Comparison of ENCODE assay signal across 8 cellular contexts in the genomic region with DNA sequence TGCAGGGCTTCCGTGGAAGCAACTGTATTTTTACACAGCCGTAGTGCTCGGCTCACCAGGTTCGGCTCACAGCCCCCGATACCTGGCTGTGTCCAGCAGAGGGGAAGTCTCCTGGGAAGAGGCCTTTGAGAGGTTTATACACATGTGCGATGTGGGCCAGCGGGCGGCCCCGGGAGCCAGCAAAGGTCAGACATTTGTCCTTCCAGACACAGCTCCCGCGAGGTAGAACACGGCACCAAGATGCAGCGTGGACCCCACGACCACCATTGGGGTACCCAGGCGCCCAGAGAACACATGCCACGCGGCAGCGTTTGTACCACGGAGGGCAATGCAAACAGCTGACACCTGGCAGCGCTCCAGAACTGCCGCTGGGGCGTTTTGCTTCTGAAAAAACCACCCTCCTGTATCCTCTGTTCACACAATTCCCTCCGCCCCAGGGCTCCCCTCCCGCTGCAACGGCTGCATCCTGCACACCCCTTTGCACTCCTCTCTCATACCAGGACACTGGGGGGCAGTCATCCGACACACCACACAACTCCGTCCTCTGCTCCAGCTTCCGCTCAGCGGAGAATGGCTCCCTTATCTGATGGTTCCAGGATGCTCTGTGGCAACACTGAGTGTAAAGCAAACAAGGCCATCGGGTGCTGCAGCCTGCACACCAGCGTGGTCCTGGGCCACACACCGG.
DNase-seq lines count a peak whose midpoint lies in the region; ATAC-seq and TF ChIP-seq lines count a peak whose summit lies in the region.

No MANE protein-coding gene starts in this region.

- no peaks in the 10 kb centered on the region for H3K36me3 Mint-ChIP-seq in activated naive CD8-positive, alpha-beta T cell treated with anti-CD3 and anti-CD28 coated beads, Interleukin-2, amount 10 ng/mL, durations not matched to agents 7 days and 5 days
- peaks cover 4% of the 10 kb centered on the region for H3K36me3 Mint-ChIP-seq in type B pancreatic cell

- TF ChIP-seq CTCF in heart right ventricle (IDR thresholded peaks at IDR 0.05) (peak; percentile 41 to 83 (median 74)), prostate gland (IDR thresholded peaks at IDR 0.05) (peak in 3 of 4 experiments; percentile 61 to 81 (median 74)), type B pancreatic cell (conservative IDR thresholded peaks at IDR 0.05) (peak; percentile 72)

- H3K27me3 ChIP-seq in heart right ventricle (peaks cover 0 to 11% (median 0%) of the 10 kb centered on the region in 7 donors), prostate gland (replicated peaks; ENCODE audit: insufficient read depth) (no peaks in the 10 kb centered on the region)

- H3K36me3 ChIP-seq in heart right ventricle, result no peaks in the 10 kb centered on the region
- H3K36me3 ChIP-seq in prostate gland, result no peaks in the 10 kb centered on the region

- DNase-seq in G401 (ENCODE audit: low spot score) (peak; percentile 84), MV-4-11 (lab: John Stamatoyannopoulos, UW) (peak; percentile 34), SKM-1 (lab: John Stamatoyannopoulos, UW; ENCODE audit: unreplicated experiment) (peak; percentile 64), heart right ventricle (peak; percentile 75 to 81), prostate gland (ENCODE audit: low spot score) (peak; percentile 86), type B pancreatic cell (ENCODE audit: extremely low spot score, unreplicated experiment) (no peak)
- peak; percentile 74 for DNase-seq in activated naive CD8-positive, alpha-beta T cell treated with anti-CD3 and anti-CD28 coated beads, Interleukin-2, amount 10 ng/mL, durations not matched to agents 7 days and 5 days

- in situ Hi-C loops in G401 (cut with HindIII; ENCODE audit: low sequenced_read_pairs), result no loop called here

- H3K4me3 Mint-ChIP-seq in activated naive CD8-positive, alpha-beta T cell treated with anti-CD3 and anti-CD28 coated beads, Interleukin-2, amount 10 ng/mL, durations not matched to agents 7 days and 5 days, result peak overlapping the region; percentile 63
- peak overlapping the region; percentile 65 for H3K4me3 Mint-ChIP-seq in type B pancreatic cell

- H3K9me3 Mint-ChIP-seq in activated naive CD8-positive, alpha-beta T cell treated with anti-CD3 and anti-CD28 coated beads, Interleukin-2, amount 10 ng/mL, durations not matched to agents 7 days and 5 days, result no peaks in the 10 kb centered on the region
- no peaks in the 10 kb centered on the region for H3K9me3 Mint-ChIP-seq in type B pancreatic cell

- H3K4me1 ChIP-seq in heart right ventricle (peaks cover 6 to 20% (median 15%) of the 10 kb centered on the region in 9 donors), prostate gland (replicated peaks) (no peaks in the 10 kb centered on the region)

- H3K27ac ChIP-seq in heart right ventricle (peak overlapping the region in 2 of 10 donors; percentile 10 to 74), prostate gland (peak overlapping the region; percentile 17 to 42)

- intact Hi-C loops in heart right ventricle (cut with DNase I), result loop anchor here in 9 of 10 donors (1.0 to 10.0 kb wide), 13 partner anchors 120 to 688 kb away; no protein-coding TSS in a partner anchor
- intact Hi-C loops in prostate gland (cut with DNase I), result loop anchor here (1.0 to 5.0 kb wide), 4 partner anchors 120 to 645 kb away; no protein-coding TSS in a partner anchor

- H3K4me1 Mint-ChIP-seq in activated naive CD8-positive, alpha-beta T cell treated with anti-CD3 and anti-CD28 coated beads, Interleukin-2, amount 10 ng/mL, durations not matched to agents 7 days and 5 days, result peaks cover 45% of the 10 kb centered on the region
- H3K4me1 Mint-ChIP-seq in type B pancreatic cell (ENCODE audit: unreplicated experiment), result peaks cover 35% of the 10 kb centered on the region

- POLR2A ChIA-PET in activated naive CD8-positive, alpha-beta T cell treated with anti-CD3 and anti-CD28 coated beads, Interleukin-2, amount 10 ng/mL, durations not matched to agents 7 days and 5 days (lab: Charles Lee), result interaction anchor here (0.6 to 2.0 kb wide), 9 partner anchors 63 to 1037 kb away, joined by 3 to 8 read pairs (median 6); no protein-coding TSS in a partner anchor

- H3K4me3 ChIP-seq in heart right ventricle (peak overlapping the region in 2 of 10 donors; percentile 25 to 29), prostate gland (no peak overlapping the region)

- peaks cover under 1% of the 10 kb centered on the region for H3K27me3 Mint-ChIP-seq in activated naive CD8-positive, alpha-beta T cell treated with anti-CD3 and anti-CD28 coated beads, Interleukin-2, amount 10 ng/mL, durations not matched to agents 7 days and 5 days
- peaks cover 3% of the 10 kb centered on the region for H3K27me3 Mint-ChIP-seq in type B pancreatic cell

- ATAC-seq in activated naive CD8-positive, alpha-beta T cell treated with anti-CD3 and anti-CD28 coated beads, Interleukin-2, amount 10 ng/mL, durations not matched to agents 7 days and 5 days (ENCODE audit: low read depth), result peak; percentile 97
- peak; percentile 91 to 98 (median 96) for ATAC-seq in heart right ventricle
- ATAC-seq in HG03521 (IDR thresholded peaks at IDR 0.05; ENCODE audit: unreplicated experiment), result no peak

- H3K9me3 ChIP-seq in heart right ventricle (no peaks in the 10 kb centered on the region), prostate gland (no peaks in the 10 kb centered on the region)

- WGBS in heart right ventricle, 2 donors, result 26 to 31% methylated on average over 32 of the region's 32 CpGs
- 26% methylated on average over 32 of the region's 32 CpGs for WGBS in prostate gland

- H3K27ac Mint-ChIP-seq in activated naive CD8-positive, alpha-beta T cell treated with anti-CD3 and anti-CD28 coated beads, Interleukin-2, amount 10 ng/mL, durations not matched to agents 7 days and 5 days, result peak overlapping the region; percentile 88
- H3K27ac Mint-ChIP-seq in type B pancreatic cell, result peak overlapping the region; percentile 96

- no peak for TF ChIP-seq POLR2A in prostate gland (IDR thresholded peaks at IDR 0.05)
